Comparison of ENCODE assay signal across 27 cellular contexts in genomic region chr21:16572032-16572431, GRCh38.
DNase-seq lines count a peak whose midpoint lies in the region; ATAC-seq and TF ChIP-seq lines count a peak whose summit lies in the region.
"Had no signal": no experiment of that assay in that cellular context is flagged by ENCODE, and none has a peak within 500 bp of the region (broad histone marks: within the 10 kb centered on the region; RNA-seq: fewer than 3 reads in every experiment).

No MANE protein-coding gene starts in this region.

- peak overlapping the region; percentile 70 for H3K4me2 ChIP-seq in skeletal muscle satellite cell (ENCODE audit: low read length)
- H3K4me2 ChIP-seq: KMS-11 had no signal

- H3K36me3 ChIP-seq in skeletal muscle satellite cell (ENCODE audit: insufficient read depth, low read length): no peaks in the 10 kb centered on the region
- H3K36me3 ChIP-seq: thoracic aorta had no signal

- peak; percentile 79 for DNase-seq in HCEC 1CT
- peak; percentile 25 for DNase-seq in fibroblast of the aortic adventitia (ENCODE audit: low read depth)
- no peak for DNase-seq in endothelial cell (ENCODE audit: low spot score)
- DNase-seq in middle frontal gyrus (ENCODE audit: extremely low spot score, low spot score): no peak
- DNase-seq: activated CD4-positive, alpha-beta T cell treated with anti-CD3 and anti-CD28 coated beads for 4 hours; activated naive CD4-positive, alpha-beta T cell treated with anti-CD3 and anti-CD28 coated beads for 36 hours; activated T-cell treated with anti-CD3 and anti-CD28 coated beads, Interleukin-2, amount 50 U/mL, for 72 hours; amygdala; CD4-positive, alpha-beta memory T cell; central memory CD4-positive, alpha-beta T cell; GDM1; glutamatergic neuron; H9; left colon; midbrain; NCI-H187; NCI-H748 treated with DMSO at 0.1 percent for 48 hours; nephron progenitor cell; SHP77; stimulated activated CD4-positive, alpha-beta T cell treated with anti-CD3 and anti-CD28 coated beads, Interleukin-2, amount 100 ng/mL, for 24 hours had no signal

- no peaks in the 10 kb centered on the region for H3K9me3 Mint-ChIP-seq in endothelial cell (ENCODE audit: unreplicated experiment)
- H3K9me3 Mint-ChIP-seq: H9, nephron progenitor cell had no signal

- no peaks in the 10 kb centered on the region for H3K27me3 Mint-ChIP-seq in endothelial cell (ENCODE audit: unreplicated experiment)
- H3K27me3 Mint-ChIP-seq: CD4-positive, alpha-beta memory T cell; stimulated activated memory B cell treated with anti-CD40 and anti-IgM and Interleukin-4, amounts not matched to agents 10 μg/mL and 1 μg/mL and 100 μg/mL, for 72 hours had no signal

- peaks cover 49% of the 10 kb centered on the region for H3K4me1 ChIP-seq in skeletal muscle satellite cell (ENCODE audit: control insufficient read depth, insufficient read depth, low read length)

- ATAC-seq in SK-N-SH treated with all-trans-retinoic acid at 6 μM for 48 hours: peak; percentile 42; the same call in 2 of the 3 replicates
- ATAC-seq in GM19328 (IDR thresholded peaks at IDR 0.05; ENCODE audit: unreplicated experiment): no peak
- ATAC-seq: activated T-cell treated with anti-CD3 and anti-CD28 coated beads, Interleukin-2, amount 50 U/mL, for 72 hours; left colon; stimulated activated memory B cell treated with anti-CD40 and anti-IgM and Interleukin-4, amounts not matched to agents 10 μg/mL and 1 μg/mL and 100 μg/mL, for 72 hours had no signal

- H3K9me3 ChIP-seq in skeletal muscle satellite cell (replicated peaks; ENCODE audit: low read length): no peaks in the 10 kb centered on the region
- H3K9me3 ChIP-seq: thoracic aorta had no signal

- TF ChIP-seq CTCF in fibroblast of the aortic adventitia (IDR thresholded peaks at IDR 0.05; ENCODE audit: insufficient read depth, low read length) (no peak), endothelial cell (IDR thresholded peaks at IDR 0.05; ENCODE audit: unreplicated experiment) (no peak)

- no peak overlapping the region for H3K27ac Mint-ChIP-seq in endothelial cell (ENCODE audit: unreplicated experiment)
- H3K27ac Mint-ChIP-seq: activated naive CD4-positive, alpha-beta T cell treated with anti-CD3 and anti-CD28 coated beads for 36 hours; activated T-cell treated with anti-CD3 and anti-CD28 coated beads, Interleukin-2, amount 50 U/mL, for 72 hours; CD4-positive, alpha-beta memory T cell; H9; nephron progenitor cell; stimulated activated memory B cell treated with anti-CD40 and anti-IgM and Interleukin-4, amounts not matched to agents 10 μg/mL and 1 μg/mL and 100 μg/mL, for 72 hours had no signal

- peaks cover 12% of the 10 kb centered on the region for H3K4me1 Mint-ChIP-seq in endothelial cell (ENCODE audit: unreplicated experiment)
- H3K4me1 Mint-ChIP-seq: CD4-positive, alpha-beta memory T cell; stimulated activated memory B cell treated with anti-CD40 and anti-IgM and Interleukin-4, amounts not matched to agents 10 μg/mL and 1 μg/mL and 100 μg/mL, for 72 hours had no signal

- H3K4me3 ChIP-seq in fibroblast of the aortic adventitia (ENCODE audit: low read depth, low read length) (no peak overlapping the region), skeletal muscle satellite cell (ENCODE audit: low read length) (no peak overlapping the region)
- H3K4me3 ChIP-seq: skin epidermis, thoracic aorta had no signal

- H3K27me3 ChIP-seq in skeletal muscle satellite cell (ENCODE audit: control insufficient read depth, insufficient read depth, low read length): no peaks in the 10 kb centered on the region

- H3K9ac ChIP-seq in skeletal muscle satellite cell (ENCODE audit: low read depth, low read length): peak overlapping the region; percentile 61
- H3K9ac ChIP-seq: KMS-11 had no signal

- H3K36me3 Mint-ChIP-seq in endothelial cell (ENCODE audit: low read depth, unreplicated experiment): no peaks in the 10 kb centered on the region
- H3K36me3 Mint-ChIP-seq: CD4-positive, alpha-beta memory T cell; stimulated activated memory B cell treated with anti-CD40 and anti-IgM and Interleukin-4, amounts not matched to agents 10 μg/mL and 1 μg/mL and 100 μg/mL, for 72 hours had no signal

- H3K4me3 Mint-ChIP-seq in endothelial cell (ENCODE audit: unreplicated experiment): no peak overlapping the region
- H3K4me3 Mint-ChIP-seq: activated naive CD4-positive, alpha-beta T cell treated with anti-CD3 and anti-CD28 coated beads for 36 hours; activated T-cell treated with anti-CD3 and anti-CD28 coated beads, Interleukin-2, amount 50 U/mL, for 72 hours; CD4-positive, alpha-beta memory T cell; H9; nephron progenitor cell; stimulated activated memory B cell treated with anti-CD40 and anti-IgM and Interleukin-4, amounts not matched to agents 10 μg/mL and 1 μg/mL and 100 μg/mL, for 72 hours had no signal

TF ChIP-seq in SK-N-SH treated with all-trans-retinoic acid at 6 μM for 48 hours, 23 proteins besides CTCF, POLR2A, EP300 and RAD21:
- TF ChIP-seq OSR1 (CRISPR knock-in tag; IDR thresholded peaks at IDR 0.05) (no peak), ISL1 (CRISPR knock-in tag; IDR thresholded peaks at IDR 0.05) (no peak), ZNF8 (CRISPR knock-in tag; IDR thresholded peaks at IDR 0.05) (no peak), ZNF565 (CRISPR knock-in tag; conservative IDR thresholded peaks at IDR 0.05; ENCODE audit: low read depth) (no peak), BACH2 (CRISPR knock-in tag; IDR thresholded peaks at IDR 0.05; ENCODE audit: borderline replicate concordance) (no peak), ZNF70 (CRISPR knock-in tag; IDR thresholded peaks at IDR 0.05) (no peak), GLIS3 (CRISPR knock-in tag; IDR thresholded peaks at IDR 0.05) (no peak), CREB5 (CRISPR knock-in tag; IDR thresholded peaks at IDR 0.05; ENCODE audit: low read depth) (no peak), TOX (CRISPR knock-in tag; IDR thresholded peaks at IDR 0.05; ENCODE audit: borderline replicate concordance) (no peak), ZFP3 (CRISPR knock-in tag; IDR thresholded peaks at IDR 0.05) (no peak)
- TF ChIP-seq, protein P1, sequence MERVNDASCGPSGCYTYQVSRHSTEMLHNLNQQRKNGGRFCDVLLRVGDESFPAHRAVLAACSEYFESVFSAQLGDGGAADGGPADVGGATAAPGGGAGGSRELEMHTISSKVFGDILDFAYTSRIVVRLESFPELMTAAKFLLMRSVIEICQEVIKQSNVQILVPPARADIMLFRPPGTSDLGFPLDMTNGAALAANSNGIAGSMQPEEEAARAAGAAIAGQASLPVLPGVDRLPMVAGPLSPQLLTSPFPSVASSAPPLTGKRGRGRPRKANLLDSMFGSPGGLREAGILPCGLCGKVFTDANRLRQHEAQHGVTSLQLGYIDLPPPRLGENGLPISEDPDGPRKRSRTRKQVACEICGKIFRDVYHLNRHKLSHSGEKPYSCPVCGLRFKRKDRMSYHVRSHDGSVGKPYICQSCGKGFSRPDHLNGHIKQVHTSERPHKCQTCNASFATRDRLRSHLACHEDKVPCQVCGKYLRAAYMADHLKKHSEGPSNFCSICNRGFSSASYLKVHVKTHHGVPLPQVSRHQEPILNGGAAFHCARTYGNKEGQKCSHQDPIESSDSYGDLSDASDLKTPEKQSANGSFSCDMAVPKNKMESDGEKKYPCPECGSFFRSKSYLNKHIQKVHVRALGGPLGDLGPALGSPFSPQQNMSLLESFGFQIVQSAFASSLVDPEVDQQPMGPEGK (CRISPR knock-in tag; IDR thresholded peaks at IDR 0.05; ENCODE audit: borderline replicate concordance): no peak

Comparison
In these comparisons a context has a peak if more than half of its experiments do, and no peak if none do; other contexts are left out.
1. DNase-seq: peak in HCEC 1CT (single experiment) and fibroblast of the aortic adventitia (single experiment); none in endothelial cell (single experiment) and middle frontal gyrus (single experiment).